ENCODE assay signal across 13 cellular contexts in the genomic region with DNA sequence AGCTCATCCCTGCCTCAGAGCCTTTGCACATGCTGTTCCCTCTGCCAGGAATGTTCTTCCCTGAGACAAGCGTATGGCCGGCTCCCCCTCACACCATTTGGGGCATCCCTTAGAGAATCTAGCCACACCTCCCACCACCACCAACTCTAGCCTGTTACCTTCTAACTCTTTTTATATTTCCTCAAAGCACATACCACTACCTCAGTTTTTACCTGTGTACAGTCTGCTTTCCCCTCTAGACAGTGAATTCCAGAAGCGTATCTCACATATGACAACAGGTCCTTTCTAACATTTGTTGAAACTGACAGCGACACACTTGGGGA.
DNase-seq lines count a peak whose midpoint lies in the region; ATAC-seq and TF ChIP-seq lines count a peak whose summit lies in the region.
"Had no signal": no experiment of that assay in that cellular context is flagged by ENCODE, and none has a peak within 500 bp of the region (broad histone marks: within the 10 kb centered on the region; RNA-seq: fewer than 3 reads in every experiment).

No MANE protein-coding gene starts in this region.

- H3K27me3 ChIP-seq in GM06990 (replicated peaks; ENCODE audit: control insufficient read depth, insufficient read depth, low read length) = no peaks in the 10 kb centered on the region
- H3K27me3 ChIP-seq in hepatocyte = no peaks in the 10 kb centered on the region
- H3K27me3 ChIP-seq in MM.1S (replicated peaks; ENCODE audit: insufficient read depth, low read length) = no peaks in the 10 kb centered on the region

- peak overlapping the region; percentile 87 for H3K27ac ChIP-seq in hepatocyte
- H3K27ac ChIP-seq in MM.1S (ENCODE audit: low read length) = no peak overlapping the region

- H2AFZ ChIP-seq in hepatocyte = no peak overlapping the region
- no peak overlapping the region for H2AFZ ChIP-seq in MM.1S (ENCODE audit: low read length)
- H2AFZ ChIP-seq: GM23338 had no signal

- no peaks in the 10 kb centered on the region for H3K36me3 Mint-ChIP-seq in T-helper 17 cell (ENCODE audit: low read depth)
- no peaks in the 10 kb centered on the region for H3K36me3 Mint-ChIP-seq in stimulated activated effector memory CD8-positive, alpha-beta T cell treated with anti-CD3 and anti-CD28 coated beads, Interleukin-12 subunit alpha, Interleukin-12 subunit beta, amount 100 ng/mL, for 72 hours

- H3K79me2 ChIP-seq in hepatocyte = peaks cover 95% of the 10 kb centered on the region
- peaks cover 8% of the 10 kb centered on the region; the same call in 1 of the 2 replicates for H3K79me2 ChIP-seq in MM.1S (ENCODE audit: low read length)

- H3K4me2 ChIP-seq in hepatocyte (no peak overlapping the region), MM.1S (ENCODE audit: low read depth, low read length) (no peak overlapping the region)
- H3K4me2 ChIP-seq: GM23338 had no signal

- no peak overlapping the region for H3K9ac ChIP-seq in MM.1S (ENCODE audit: low read length)

- no peak for DNase-seq in GM06990 (ENCODE audit: extremely low read depth, insufficient read length)
- no peak for DNase-seq in T-helper 17 cell
- no peak for DNase-seq in hepatocyte (ENCODE audit: low spot score)
- no peak for DNase-seq in stimulated activated effector memory CD8-positive, alpha-beta T cell treated with anti-CD3 and anti-CD28 coated beads, Interleukin-12 subunit alpha, Interleukin-12 subunit beta, amount 100 ng/mL, for 72 hours (ENCODE audit: low spot score in 2 of 2)
- DNase-seq in MM.1S = no peak
- no peak for DNase-seq in GM03348 (ENCODE audit: low spot score)
- no peak for DNase-seq in DMS79 (lab: John Stamatoyannopoulos, UW)
- DNase-seq: activated CD4-positive, alpha-beta T cell treated with anti-CD3 and anti-CD28 coated beads for 48 hours; amygdala; NCI-H2227 treated with DMSO at 0.1 percent for 48 hours; stimulated activated CD4-positive, alpha-beta T cell treated with anti-CD3 and anti-CD28 coated beads, Interleukin-15, amount 100 ng/mL, for 24 hours had no signal

- H3K36me3 ChIP-seq in GM06990 (ENCODE audit: control insufficient read depth, insufficient read depth, low read length) (no peaks in the 10 kb centered on the region), hepatocyte (replicated peaks; ENCODE audit: insufficient read depth, low read depth) (no peaks in the 10 kb centered on the region), MM.1S (replicated peaks; ENCODE audit: insufficient read depth, low read length) (no peaks in the 10 kb centered on the region)

- H3K9me3 Mint-ChIP-seq in stimulated activated effector memory CD8-positive, alpha-beta T cell treated with anti-CD3 and anti-CD28 coated beads, Interleukin-12 subunit alpha, Interleukin-12 subunit beta, amount 100 ng/mL, for 72 hours = no peaks in the 10 kb centered on the region
- H3K9me3 Mint-ChIP-seq: GM23338 had no signal

- H3F3A ChIP-seq in MM.1S (ENCODE audit: insufficient read depth, low read length) = no peaks in the 10 kb centered on the region; the same call in 1 of the 2 replicates

- no peaks in the 10 kb centered on the region for H3K27me3 Mint-ChIP-seq in T-helper 17 cell

- no peak for TF ChIP-seq CTCF in GM06990 (IDR thresholded peaks at IDR 0.05; ENCODE audit: insufficient read depth, low read length, poor library complexity, severe bottlenecking)
- no peak for TF ChIP-seq CTCF in hepatocyte (IDR thresholded peaks at IDR 0.05; ENCODE audit: poor library complexity)
- no peak for TF ChIP-seq CTCF in MM.1S (IDR thresholded peaks at IDR 0.05; ENCODE audit: low read length)

- H3K27ac Mint-ChIP-seq in T-helper 17 cell = peak overlapping the region; percentile 87
- H3K27ac Mint-ChIP-seq in stimulated activated effector memory CD8-positive, alpha-beta T cell treated with anti-CD3 and anti-CD28 coated beads, Interleukin-12 subunit alpha, Interleukin-12 subunit beta, amount 100 ng/mL, for 72 hours = peak overlapping the region; percentile 73
- H3K27ac Mint-ChIP-seq: GM23338 had no signal

- H3K4me1 Mint-ChIP-seq in T-helper 17 cell = peaks cover 49% of the 10 kb centered on the region
- peaks cover 65% of the 10 kb centered on the region for H3K4me1 Mint-ChIP-seq in stimulated activated effector memory CD8-positive, alpha-beta T cell treated with anti-CD3 and anti-CD28 coated beads, Interleukin-12 subunit alpha, Interleukin-12 subunit beta, amount 100 ng/mL, for 72 hours

- peak overlapping the region; percentile 51 for H3K4me3 ChIP-seq in GM06990 (replicated peaks; ENCODE audit: low read depth, low read length)
- no peak overlapping the region for H3K4me3 ChIP-seq in hepatocyte
- H3K4me3 ChIP-seq in MM.1S (ENCODE audit: low read length) = no peak overlapping the region
- H3K4me3 ChIP-seq: GM23338 had no signal

- no peak for ATAC-seq in T-helper 17 cell
- no peak for ATAC-seq in stimulated activated effector memory CD8-positive, alpha-beta T cell treated with anti-CD3 and anti-CD28 coated beads, Interleukin-12 subunit alpha, Interleukin-12 subunit beta, amount 100 ng/mL, for 72 hours
- no peak for ATAC-seq in HG03139 (IDR thresholded peaks at IDR 0.05; ENCODE audit: unreplicated experiment)
- ATAC-seq: GM23338 had no signal

- 95% methylated on average over 4 of the region's 4 CpGs for WGBS in hepatocyte (ENCODE audit: low lambda C conversion rate, missing lambda C conversion rate)

- H3K9me2 ChIP-seq in hepatocyte (replicated peaks; ENCODE audit: insufficient read depth) = no peaks in the 10 kb centered on the region
- H3K9me2 ChIP-seq in MM.1S (replicated peaks; ENCODE audit: insufficient read depth, low read length) = no peaks in the 10 kb centered on the region

- H4K20me1 ChIP-seq in hepatocyte (ENCODE audit: insufficient read depth, poor library complexity, severe bottlenecking) = peaks cover 34% of the 10 kb centered on the region
- no peaks in the 10 kb centered on the region for H4K20me1 ChIP-seq in MM.1S (ENCODE audit: insufficient read depth, low read length)

- H3K4me3 Mint-ChIP-seq in T-helper 17 cell = peak overlapping the region; percentile 39
- peak overlapping the region; percentile 31 for H3K4me3 Mint-ChIP-seq in stimulated activated effector memory CD8-positive, alpha-beta T cell treated with anti-CD3 and anti-CD28 coated beads, Interleukin-12 subunit alpha, Interleukin-12 subunit beta, amount 100 ng/mL, for 72 hours
- H3K4me3 Mint-ChIP-seq: GM23338 had no signal

- H3K9me3 ChIP-seq in T-helper 17 cell (ENCODE audit: control insufficient read depth, low read length, poor library complexity, severe bottlenecking) (no peaks in the 10 kb centered on the region), hepatocyte (ENCODE audit: low read depth) (no peaks in the 10 kb centered on the region), MM.1S (replicated peaks; ENCODE audit: insufficient read depth, low read length) (no peaks in the 10 kb centered on the region)

- H3K4me1 ChIP-seq in hepatocyte (ENCODE audit: insufficient read depth) (peaks cover 38% of the 10 kb centered on the region), MM.1S (ENCODE audit: low read length) (peaks cover 6% of the 10 kb centered on the region)
